ENCODE assay signal across 9 cellular contexts in the genomic region with DNA sequence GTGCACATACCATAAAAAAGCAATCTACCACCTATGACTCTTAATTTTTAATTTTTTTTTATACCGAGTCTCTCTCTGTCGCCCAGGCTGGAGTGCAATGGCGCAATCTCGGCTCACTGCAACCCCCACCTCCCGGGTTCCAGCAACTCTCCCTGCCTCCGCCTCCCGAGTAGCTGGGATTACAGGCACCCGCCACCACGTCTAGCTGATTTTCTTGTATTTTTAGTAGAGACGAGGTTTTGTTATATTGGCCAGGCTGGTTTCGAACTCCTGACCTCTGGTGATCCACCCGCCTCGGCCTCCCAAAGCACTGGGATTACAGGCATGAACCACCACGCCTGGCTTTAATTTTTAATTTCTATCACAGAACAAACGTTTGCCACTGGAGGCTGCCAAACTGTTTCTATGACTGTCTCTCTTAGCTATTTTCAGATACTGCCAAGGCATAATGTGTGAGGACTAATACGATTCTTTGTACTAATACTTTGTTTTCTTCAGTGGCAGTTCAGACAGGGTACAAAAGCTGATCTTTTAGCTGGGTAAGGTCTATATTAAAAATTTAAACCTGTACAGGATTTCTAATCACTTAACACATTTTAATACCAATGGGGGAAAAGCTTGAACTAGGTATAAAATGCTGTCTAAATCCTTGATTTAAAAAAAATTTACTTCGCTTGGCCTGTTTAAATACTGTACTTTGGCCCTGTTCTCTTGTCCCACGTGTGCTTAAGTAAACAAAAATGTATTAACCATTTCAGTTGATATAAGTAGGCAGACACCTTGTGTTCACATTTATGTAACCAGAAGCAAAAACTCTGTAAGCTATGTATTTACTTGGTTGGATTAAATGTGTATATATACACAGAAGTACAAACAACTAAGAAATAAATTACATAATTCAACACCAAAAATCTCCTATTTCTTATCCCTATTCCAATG. TPM values are rescaled to one million over a fixed set of nuclear protein-coding genes. Genes with fewer than 3 reads are reported as not detected.
A peak's percentile ranks its signal among the peaks of the same experiment; 100 is the strongest.
DNase-seq lines count a peak whose midpoint lies in the region; ATAC-seq and TF ChIP-seq lines count a peak whose summit lies in the region.
"Had no signal": no experiment of that assay in that cellular context is flagged by ENCODE, and none has a peak within 500 bp of the region (broad histone marks: within the 10 kb centered on the region; RNA-seq: fewer than 3 reads in every experiment).

No MANE protein-coding gene starts in this region.

- no peak overlapping the region for H3K27ac ChIP-seq in MM.1S (ENCODE audit: low read length)

- TF ChIP-seq CTCF in Caco-2 (IDR thresholded peaks at IDR 0.05; ENCODE audit: insufficient read depth in 1 of 2, low read depth in 1 of 2, low read length in 1 of 2, severe bottlenecking in 1 of 2, unreplicated experiment in 1 of 2) (no peak), MM.1S (IDR thresholded peaks at IDR 0.05; ENCODE audit: low read length) (no peak), nephron progenitor cell (IDR thresholded peaks at IDR 0.05) (no peak)

- H3K9ac ChIP-seq in MM.1S (ENCODE audit: low read length) = no peak overlapping the region

- H3K36me3 ChIP-seq in Caco-2 (ENCODE audit: control insufficient read depth, insufficient read depth, low read length) = no peaks in the 10 kb centered on the region
- H3K36me3 ChIP-seq in MM.1S (replicated peaks; ENCODE audit: insufficient read depth, low read length) = no peaks in the 10 kb centered on the region

- no peak for ATAC-seq in HG03342 (IDR thresholded peaks at IDR 0.05; ENCODE audit: unreplicated experiment)
- no peak for ATAC-seq in GM18517 (IDR thresholded peaks at IDR 0.05; ENCODE audit: unreplicated experiment)
- no peak for ATAC-seq in GM21529 (IDR thresholded peaks at IDR 0.05; ENCODE audit: unreplicated experiment)

- H3K27me3 ChIP-seq in Caco-2 (replicated peaks; ENCODE audit: control insufficient read depth, insufficient read depth, low read length) = no peaks in the 10 kb centered on the region
- no peaks in the 10 kb centered on the region for H3K27me3 ChIP-seq in MM.1S (replicated peaks; ENCODE audit: insufficient read depth, low read length)

- CTCF ChIA-PET in Caco-2 (lab: Charles Lee) = interaction anchor here (1.4 kb wide), 1 partner anchor 22 kb away, joined by 3 read pairs; no protein-coding TSS in a partner anchor

- POLR2A ChIA-PET in Caco-2 (lab: Charles Lee) = no interaction called here

- H3K27ac Mint-ChIP-seq in Caco-2 (ENCODE audit: unreplicated experiment) = peak overlapping the region; percentile 82
- peak overlapping the region; percentile 70 for H3K27ac Mint-ChIP-seq in nephron progenitor cell

- peak overlapping the region; percentile 68 for H3K4me2 ChIP-seq in MM.1S (ENCODE audit: low read depth, low read length)

- DNase-seq in Caco-2 (no peak), MM.1S (no peak), dermis blood vessel endothelial cell (peak; percentile 10), nephron progenitor cell (no peak), mucosa of gallbladder (ENCODE audit: low spot score) (no peak)

- H3K27me3 Mint-ChIP-seq in Caco-2 (ENCODE audit: insufficient read depth, unreplicated experiment) (no peaks in the 10 kb centered on the region), nephron progenitor cell (ENCODE audit: low read depth, poor library complexity) (no peaks in the 10 kb centered on the region)

- peaks cover 5% of the 10 kb centered on the region for H3F3A ChIP-seq in MM.1S (ENCODE audit: insufficient read depth, low read length)

- no peaks in the 10 kb centered on the region for H3K9me3 Mint-ChIP-seq in Caco-2 (ENCODE audit: unreplicated experiment)
- H3K9me3 Mint-ChIP-seq in nephron progenitor cell = peaks cover 36% of the 10 kb centered on the region
- H3K9me3 Mint-ChIP-seq: dendritic cell treated with granulocyte-macrophage colony-stimulating factor and Interleukin-4, amounts not matched to agents 40 ng/mL and 50 ng/mL, for 4 days had no signal

- peak overlapping the region; percentile 91 for H3K4me3 Mint-ChIP-seq in Caco-2 (ENCODE audit: unreplicated experiment)
- H3K4me3 Mint-ChIP-seq in nephron progenitor cell = peak overlapping the region; percentile 98

- H2AFZ ChIP-seq in MM.1S (ENCODE audit: low read length) = no peak overlapping the region

- H3K4me3 ChIP-seq in Caco-2 (ENCODE audit: low read depth, low read length) (peak overlapping the region; percentile 92), MM.1S (ENCODE audit: low read length) (peak overlapping the region; percentile 75; the same call in 1 of the 2 replicates)

- peaks cover 22% of the 10 kb centered on the region for H3K36me3 Mint-ChIP-seq in Caco-2 (ENCODE audit: insufficient read depth, unreplicated experiment)
- peaks cover 56% of the 10 kb centered on the region for H3K36me3 Mint-ChIP-seq in nephron progenitor cell (ENCODE audit: low read depth)

- no peaks in the 10 kb centered on the region; the same call in 1 of the 2 replicates for H3K9me3 ChIP-seq in Caco-2
- H3K9me3 ChIP-seq in MM.1S (replicated peaks; ENCODE audit: insufficient read depth, low read length) = no peaks in the 10 kb centered on the region

- H3K4me1 ChIP-seq in Caco-2 (peaks cover 34% of the 10 kb centered on the region), MM.1S (ENCODE audit: low read length) (peaks cover 10% of the 10 kb centered on the region; the same call in 1 of the 2 replicates)

- intact Hi-C loops in Caco-2 (cut with micrococcal nuclease; ENCODE audit: unreplicated experiment) = loop anchor here (2.0 to 10.0 kb wide), 5 partner anchors 223 to 403 kb away; a partner anchor contains a TSS

- H3K9me2 ChIP-seq in MM.1S (replicated peaks; ENCODE audit: insufficient read depth, low read length) = no peaks in the 10 kb centered on the region

- H3K4me1 Mint-ChIP-seq in Caco-2 (ENCODE audit: low read depth, unreplicated experiment) (peaks cover 30% of the 10 kb centered on the region), nephron progenitor cell (peaks cover 24% of the 10 kb centered on the region)

- no peaks in the 10 kb centered on the region for H4K20me1 ChIP-seq in MM.1S (ENCODE audit: insufficient read depth, low read length)

- no TSS peak for BruUV-seq in Caco-2 (replicated peaks; lab: Mats Ljungman, UMichigan)

- H3K79me2 ChIP-seq in MM.1S (ENCODE audit: low read length) = peaks cover 73% of the 10 kb centered on the region

RNA-seq across cellular contexts. Expression of a gene that starts 2.3 kb away (rescaled TPM):
- total RNA-seq in Caco-2 (2022) = 72.5 and 73.1 TPM in 2 replicates
- 18.0 and 47.2 TPM in 2 replicates for total RNA-seq in dermis blood vessel endothelial cell
- total RNA-seq in mucosa of gallbladder = 113 TPM
